16 cellular contexts compared by ENCODE assay signal in genomic region chr3:186044973-186045372, GRCh38.
DNase-seq lines count a peak whose midpoint lies in the region; ATAC-seq and TF ChIP-seq lines count a peak whose summit lies in the region.
"Had no signal": no experiment of that assay in that cellular context is flagged by ENCODE, and none has a peak within 500 bp of the region (broad histone marks: within the 10 kb centered on the region; RNA-seq: fewer than 3 reads in every experiment).

No MANE protein-coding gene starts in this region.

- intact Hi-C loops in dorsolateral prefrontal cortex (cut with DNase I): loop anchor here (2.0 to 5.0 kb wide), 6 partner anchors 52 to 172 kb away; no protein-coding TSS in a partner anchor

- H3K36me3 Mint-ChIP-seq in progenitor cell of endocrine pancreas (ENCODE audit: insufficient read depth): peaks cover 11% of the 10 kb centered on the region
- H3K36me3 Mint-ChIP-seq: stimulated activated naive B cell treated with anti-CD40 and anti-IgM and Interleukin-4, amounts not matched to agents 10 μg/mL and 1 μg/mL and 100 μg/mL, for 72 hours had no signal

- DNase-seq in dorsolateral prefrontal cortex (peak in 9 of 10 donors; percentile 44 to 84 (median 70)), progenitor cell of endocrine pancreas (ENCODE audit: low spot score, unreplicated experiment) (peak; percentile 21), DMS 273 (lab: John Stamatoyannopoulos, UW; ENCODE audit: unreplicated experiment) (no peak), AG08395 (ENCODE audit: low spot score) (no peak), glomerular visceral epithelial cell (ENCODE audit: extremely low spot score) (no peak)
- DNase-seq: H7; NCI-H2029; NCI-H69; PC-3; small intestine; stimulated activated naive B cell treated with anti-CD40 and anti-IgM and Interleukin-4, amounts not matched to agents 10 μg/mL and 1 μg/mL and 100 μg/mL, for 72 hours had no signal

- no peaks in the 10 kb centered on the region for H3K27me3 Mint-ChIP-seq in progenitor cell of endocrine pancreas

- no peaks in the 10 kb centered on the region for H3K9me3 Mint-ChIP-seq in progenitor cell of endocrine pancreas (ENCODE audit: low read depth)
- H3K9me3 Mint-ChIP-seq: dendritic cell treated with granulocyte-macrophage colony-stimulating factor and Interleukin-4, amounts not matched to agents 40 ng/mL and 50 ng/mL, for 4 days; stimulated activated naive B cell treated with anti-CD40 and anti-IgM and Interleukin-4, amounts not matched to agents 10 μg/mL and 1 μg/mL and 100 μg/mL, for 72 hours had no signal

- peak overlapping the region; percentile 93 for H3K27ac Mint-ChIP-seq in progenitor cell of endocrine pancreas
- H3K27ac Mint-ChIP-seq: dendritic cell treated with granulocyte-macrophage colony-stimulating factor and Interleukin-4, amounts not matched to agents 40 ng/mL and 50 ng/mL, for 4 days; stimulated activated naive B cell treated with anti-CD40 and anti-IgM and Interleukin-4, amounts not matched to agents 10 μg/mL and 1 μg/mL and 100 μg/mL, for 72 hours had no signal

- peak overlapping the region in 52 of 59 donors; percentile 3 to 60 (median 35) for H3K4me3 ChIP-seq in dorsolateral prefrontal cortex
- H3K4me3 ChIP-seq: adrenal gland had no signal

- peak overlapping the region in 56 of 59 donors; percentile 0 to 93 (median 82) for H3K27ac ChIP-seq in dorsolateral prefrontal cortex
- peak overlapping the region; percentile 41 for H3K27ac ChIP-seq in layer of hippocampus (ENCODE audit: low read depth, low read length)
- H3K27ac ChIP-seq: adrenal gland had no signal

- peak overlapping the region; percentile 22 for H3K4me3 Mint-ChIP-seq in progenitor cell of endocrine pancreas (ENCODE audit: low read depth)
- H3K4me3 Mint-ChIP-seq: dendritic cell treated with granulocyte-macrophage colony-stimulating factor and Interleukin-4, amounts not matched to agents 40 ng/mL and 50 ng/mL, for 4 days; stimulated activated naive B cell treated with anti-CD40 and anti-IgM and Interleukin-4, amounts not matched to agents 10 μg/mL and 1 μg/mL and 100 μg/mL, for 72 hours had no signal

- TF ChIP-seq CTCF in dorsolateral prefrontal cortex (IDR thresholded peaks at IDR 0.05 in 54 of 56, conservative IDR thresholded peaks at IDR 0.05 in 2 of 56; ENCODE audit: low read depth in 1 of 56, partially characterized antibody in 56 of 56) (peak in 30 of 56 donors; percentile 10 to 55 (median 30)), progenitor cell of endocrine pancreas (IDR thresholded peaks at IDR 0.05; ENCODE audit: unreplicated experiment) (no peak)

- peaks cover 37% of the 10 kb centered on the region for H3K4me1 Mint-ChIP-seq in progenitor cell of endocrine pancreas (ENCODE audit: low read depth)
- H3K4me1 Mint-ChIP-seq: stimulated activated naive B cell treated with anti-CD40 and anti-IgM and Interleukin-4, amounts not matched to agents 10 μg/mL and 1 μg/mL and 100 μg/mL, for 72 hours had no signal

- ATAC-seq in GM21825 (IDR thresholded peaks at IDR 0.05; ENCODE audit: unreplicated experiment): no peak
- ATAC-seq: PC-3; stimulated activated naive B cell treated with anti-CD40 and anti-IgM and Interleukin-4, amounts not matched to agents 10 μg/mL and 1 μg/mL and 100 μg/mL, for 72 hours had no signal

- H3K27me3 ChIP-seq in dorsolateral prefrontal cortex: no peaks in the 10 kb centered on the region
- no peaks in the 10 kb centered on the region for H3K27me3 ChIP-seq in layer of hippocampus (ENCODE audit: control insufficient read depth, insufficient read depth, low read length)
- H3K27me3 ChIP-seq: adrenal gland had no signal

TF ChIP-seq in PFSK-1, 5 proteins besides CTCF, POLR2A, EP300 and RAD21:
- TF ChIP-seq REST (IDR thresholded peaks at IDR 0.05; ENCODE audit: insufficient read depth in 1 of 2, low read depth in 2 of 2, low read length in 2 of 2) (no peak), SIN3A (IDR thresholded peaks at IDR 0.05; ENCODE audit: borderline replicate concordance, insufficient read depth, low read length) (no peak), POLR2AphosphoS5 (IDR thresholded peaks at IDR 0.05; ENCODE audit: low read depth, low read length) (peak; percentile 83), FOXP2 (optimal IDR thresholded peaks at IDR 0.05; ENCODE audit: borderline replicate concordance, extremely low read depth, extremely low read length, insufficient read depth) (no peak)

Comparison
In these comparisons a context has a peak if more than half of its experiments do, and no peak if none do; other contexts are left out.
1. DNase-seq: peak in dorsolateral prefrontal cortex (9 of 10) and progenitor cell of endocrine pancreas (single experiment); none in DMS 273 (single experiment), AG08395 (single experiment) and glomerular visceral epithelial cell (single experiment).